Comparison of ENCODE assay signal across 14 cellular contexts in the genomic region with DNA sequence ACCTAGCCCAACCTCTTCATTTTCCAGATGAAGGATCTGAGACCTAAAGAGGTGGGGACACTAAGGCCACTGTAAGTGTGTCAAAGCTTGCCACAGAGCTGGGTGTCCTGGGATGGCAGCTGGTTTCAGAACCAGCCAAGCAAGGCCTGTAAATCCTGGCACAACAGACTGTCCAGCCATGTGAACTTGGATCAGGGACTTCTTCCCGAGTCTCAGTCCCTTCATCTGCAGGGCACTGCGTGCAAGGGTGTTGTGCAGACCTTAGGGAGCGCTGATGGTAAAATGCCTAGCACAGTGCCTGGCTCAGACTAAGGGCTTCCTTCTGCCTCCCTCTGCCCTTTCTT.
A peak's percentile ranks its signal among the peaks of the same experiment; 100 is the strongest.
DNase-seq lines count a peak whose midpoint lies in the region; ATAC-seq and TF ChIP-seq lines count a peak whose summit lies in the region.
"Had no signal": no experiment of that assay in that cellular context is flagged by ENCODE, and none has a peak within 500 bp of the region (broad histone marks: within the 10 kb centered on the region; RNA-seq: fewer than 3 reads in every experiment).

No MANE protein-coding gene starts in this region.

- H3K27me3 Mint-ChIP-seq in Calu3 (ENCODE audit: unreplicated experiment) = peaks cover 20% of the 10 kb centered on the region

- peaks cover 7% of the 10 kb centered on the region for H3K9me3 ChIP-seq in adipocyte (ENCODE audit: control insufficient read depth, low read length)
- peaks cover 0 to 12% (median 4%) of the 10 kb centered on the region in 12 donors for H3K9me3 ChIP-seq in heart left ventricle
- H3K9me3 ChIP-seq in prostate gland = no peaks in the 10 kb centered on the region
- no peaks in the 10 kb centered on the region for H3K9me3 ChIP-seq in vagina

- no peak overlapping the region for H3K4me3 Mint-ChIP-seq in Calu3 (ENCODE audit: low read depth, unreplicated experiment)
- H3K4me3 Mint-ChIP-seq: activated T-helper 1 cell treated with anti-CD3 and anti-CD28 coated beads, Interleukin-12 subunit alpha, Interleukin-12 subunit beta, Interleukin-2, Interleukin-4 antibody, amounts not matched to agents 30 ng/mL and 10 ng/mL and 1 ng/mL, durations not matched to agents 14 hours and 24 hours and 36 hours; memory B cell had no signal

- TF ChIP-seq CTCF in heart left ventricle (IDR thresholded peaks at IDR 0.05) (no peak), prostate gland (IDR thresholded peaks at IDR 0.05) (no peak), vagina (IDR thresholded peaks at IDR 0.05) (no peak), Calu3 (IDR thresholded peaks at IDR 0.05; ENCODE audit: unreplicated experiment) (no peak)

- TF ChIP-seq POLR2A in heart left ventricle (IDR thresholded peaks at IDR 0.05) (no peak), prostate gland (IDR thresholded peaks at IDR 0.05) (no peak), vagina (IDR thresholded peaks at IDR 0.05) (no peak)

- no TSS peak for BruUV-seq in Calu3 (replicated peaks; lab: Mats Ljungman, UMichigan)

- 73 to 90% (median 83%) methylated on average over 3 of the region's 3 CpGs for WGBS in heart left ventricle, 4 donors
- 64% methylated on average over 3 of the region's 3 CpGs for WGBS in prostate gland

- H3K4me3 ChIP-seq in adipocyte (ENCODE audit: low read length) (peak overlapping the region; percentile 19), heart left ventricle (no peak overlapping the region), prostate gland (no peak overlapping the region), vagina (no peak overlapping the region)

- CTCF ChIA-PET in Calu3 (lab: Charles Lee) = interaction anchor here (0.5 kb wide), 1 partner anchor 366 kb away, joined by 5 read pairs; no protein-coding TSS in a partner anchor

- no peaks in the 10 kb centered on the region for H3K4me1 Mint-ChIP-seq in Calu3 (ENCODE audit: low read depth, unreplicated experiment)
- H3K4me1 Mint-ChIP-seq: memory B cell had no signal

- intact Hi-C loops in heart left ventricle (cut with DNase I) = no loop called here
- intact Hi-C loops in prostate gland (cut with DNase I) = no loop called here
- intact Hi-C loops in vagina (cut with DNase I) = no loop called here
- intact Hi-C loops in Calu3 (cut with micrococcal nuclease; ENCODE audit: unreplicated experiment) = no loop called here

- H3K36me3 ChIP-seq in adipocyte (ENCODE audit: control insufficient read depth, insufficient read depth, low read length, severe bottlenecking) = no peaks in the 10 kb centered on the region
- H3K36me3 ChIP-seq in heart left ventricle = no peaks in the 10 kb centered on the region
- no peaks in the 10 kb centered on the region for H3K36me3 ChIP-seq in prostate gland
- no peaks in the 10 kb centered on the region for H3K36me3 ChIP-seq in vagina

- ATAC-seq in heart left ventricle = peak in 3 of 4 donors; percentile 19 to 52 (median 38)
- ATAC-seq in esophagus mucosa = no peak

- peak overlapping the region; percentile 56 for H3K9ac ChIP-seq in adipocyte (ENCODE audit: low read length)

- H3K27me3 ChIP-seq in adipocyte (replicated peaks; ENCODE audit: control insufficient read depth, insufficient read depth, low read length) (no peaks in the 10 kb centered on the region), heart left ventricle (no peaks in the 10 kb centered on the region), prostate gland (replicated peaks; ENCODE audit: insufficient read depth) (no peaks in the 10 kb centered on the region), vagina (no peaks in the 10 kb centered on the region)

- peak overlapping the region; percentile 2 to 77 (median 40) for H3K27ac ChIP-seq in heart left ventricle
- peak overlapping the region; percentile 84 to 87 for H3K27ac ChIP-seq in prostate gland
- peak overlapping the region; percentile 73 for H3K27ac ChIP-seq in vagina

- H3K27ac Mint-ChIP-seq in Calu3 (ENCODE audit: unreplicated experiment) = no peak overlapping the region
- H3K27ac Mint-ChIP-seq: activated T-helper 1 cell treated with anti-CD3 and anti-CD28 coated beads, Interleukin-12 subunit alpha, Interleukin-12 subunit beta, Interleukin-2, Interleukin-4 antibody, amounts not matched to agents 30 ng/mL and 10 ng/mL and 1 ng/mL, durations not matched to agents 14 hours and 24 hours and 36 hours; memory B cell had no signal

- H3K4me1 ChIP-seq in adipocyte (ENCODE audit: control insufficient read depth, insufficient read depth, low read length) = peaks cover 51% of the 10 kb centered on the region
- H3K4me1 ChIP-seq in heart left ventricle = peaks cover 0 to 31% (median 22%) of the 10 kb centered on the region in 12 donors
- H3K4me1 ChIP-seq in prostate gland (replicated peaks) = peaks cover 13% of the 10 kb centered on the region
- H3K4me1 ChIP-seq in vagina = peaks cover 52% of the 10 kb centered on the region

- no peaks in the 10 kb centered on the region for H3K9me3 Mint-ChIP-seq in Calu3 (ENCODE audit: low read depth, unreplicated experiment)
- H3K9me3 Mint-ChIP-seq: activated T-helper 1 cell treated with anti-CD3 and anti-CD28 coated beads, Interleukin-12 subunit alpha, Interleukin-12 subunit beta, Interleukin-2, Interleukin-4 antibody, amounts not matched to agents 30 ng/mL and 10 ng/mL and 1 ng/mL, durations not matched to agents 14 hours and 24 hours and 36 hours; memory B cell had no signal

- H3K36me3 Mint-ChIP-seq in Calu3 (ENCODE audit: insufficient read depth, unreplicated experiment) = no peaks in the 10 kb centered on the region
- H3K36me3 Mint-ChIP-seq: memory B cell had no signal

- DNase-seq in adipocyte (ENCODE audit: low read depth) (no peak), heart left ventricle (no peak), prostate gland (ENCODE audit: low spot score) (peak; percentile 76), vagina (ENCODE audit: extremely low spot score in 2 of 2) (no peak), Calu3 (no peak), NCI-H1436 treated with DMSO at 0.1 percent for 48 hours (lab: John Stamatoyannopoulos, UW) (no peak)
- DNase-seq: activated CD4-positive, alpha-beta T cell treated with anti-CD3 and anti-CD28 coated beads for 48 hours; hippocampal formation; NCI-H2171; stimulated activated CD4-positive, alpha-beta T cell treated with anti-CD3 and anti-CD28 coated beads, Interleukin-4, amount 100 ng/mL, for 4 hours; stimulated activated naive CD4-positive, alpha-beta T cell treated with Interleukin-2 at 50 U/mL for 16 hours had no signal
